9 cellular contexts compared by ENCODE assay signal in genomic region chr11:75384438-75385080, GRCh38. TPM values are rescaled to one million over a fixed set of nuclear protein-coding genes. Genes with fewer than 3 reads are reported as not detected.
DNase-seq lines count a peak whose midpoint lies in the region; ATAC-seq and TF ChIP-seq lines count a peak whose summit lies in the region.
"Had no signal": no experiment of that assay in that cellular context is flagged by ENCODE, and none has a peak within 500 bp of the region (broad histone marks: within the 10 kb centered on the region; RNA-seq: fewer than 3 reads in every experiment).

No MANE protein-coding gene starts in this region.

- H3K79me2 ChIP-seq in KMS-11 (ENCODE audit: insufficient read depth, low read depth) = no peaks in the 10 kb centered on the region
- H3K79me2 ChIP-seq in neural cell (replicated peaks; ENCODE audit: insufficient read depth, low read length) = no peaks in the 10 kb centered on the region

- no peak overlapping the region for H3K27ac Mint-ChIP-seq in Calu3 (ENCODE audit: unreplicated experiment)

- ATAC-seq in HG03342 (IDR thresholded peaks at IDR 0.05; ENCODE audit: unreplicated experiment) = no peak

- H3K4me3 ChIP-seq in KMS-11 (IDR thresholded peaks at IDR 0.05; ENCODE audit: insufficient read depth, low read depth, low read length) (no peak overlapping the region), neural cell (ENCODE audit: low read length) (no peak overlapping the region)
- H3K4me3 ChIP-seq: SK-N-MC had no signal

- no TSS peak for BruUV-seq in Calu3 (replicated peaks; lab: Mats Ljungman, UMichigan)

- H2AFZ ChIP-seq in KMS-11 (ENCODE audit: low read depth) (peak overlapping the region; percentile 65), neural cell (ENCODE audit: low read depth, low read length) (no peak overlapping the region)

- H3K9me3 ChIP-seq in neural cell (ENCODE audit: low read length) = no peaks in the 10 kb centered on the region

- H3K4me2 ChIP-seq in KMS-11 = peak overlapping the region; percentile 9; the same call in 1 of the 2 replicates
- no peak overlapping the region for H3K4me2 ChIP-seq in neural cell (ENCODE audit: low read length)

- CTCF ChIA-PET in Calu3 (lab: Charles Lee) (interaction anchor here (0.6 kb wide), 1 partner anchor 57 kb away, joined by 3 read pairs; no protein-coding TSS in a partner anchor), RWPE1 (lab: Yijun Ruan, JAX) (interaction anchor here (0.5 to 4.1 kb wide), 16 partner anchors 10 to 132 kb away, joined by 3 to 36 read pairs (median 3); no protein-coding TSS in a partner anchor)

- H3K4me1 ChIP-seq in KMS-11 (ENCODE audit: low read depth, poor library complexity, severe bottlenecking) = peaks cover 15% of the 10 kb centered on the region

- H3K36me3 ChIP-seq in KMS-11 (ENCODE audit: insufficient read depth) (no peaks in the 10 kb centered on the region), neural cell (ENCODE audit: insufficient read depth, low read length) (no peaks in the 10 kb centered on the region)

- peak; percentile 93 for TF ChIP-seq RAD21 in neural cell (conservative IDR thresholded peaks at IDR 0.05)

- H3K4me1 Mint-ChIP-seq in Calu3 (ENCODE audit: low read depth, unreplicated experiment) = peaks cover 19% of the 10 kb centered on the region

- H3K9me3 Mint-ChIP-seq in Calu3 (ENCODE audit: low read depth, unreplicated experiment) = no peaks in the 10 kb centered on the region

- no peak overlapping the region for H3K4me3 Mint-ChIP-seq in Calu3 (ENCODE audit: low read depth, unreplicated experiment)

- intact Hi-C loops in Calu3 (cut with micrococcal nuclease; ENCODE audit: unreplicated experiment) = loop anchor here (1.0 to 5.0 kb wide), 3 partner anchors 42 to 104 kb away; no protein-coding TSS in a partner anchor

- H3K27me3 ChIP-seq in KMS-11 (ENCODE audit: insufficient read depth, low read depth) (peaks cover 4% of the 10 kb centered on the region; the same call in 1 of the 2 replicates), neural cell (ENCODE audit: insufficient read depth, low read depth, low read length) (no peaks in the 10 kb centered on the region)

- TF ChIP-seq CTCF in Calu3 (IDR thresholded peaks at IDR 0.05; ENCODE audit: unreplicated experiment) (peak; percentile 97), KMS-11 (conservative IDR thresholded peaks at IDR 0.05; ENCODE audit: low read depth, low read length) (peak; percentile 96), RWPE1 (conservative IDR thresholded peaks at IDR 0.05; ENCODE audit: low read depth) (peak; percentile 97), neural cell (IDR thresholded peaks at IDR 0.05; ENCODE audit: poor library complexity, severe bottlenecking) (peak; percentile 95)

- no peaks in the 10 kb centered on the region for H3K9me2 ChIP-seq in neural cell (ENCODE audit: insufficient read depth, low read length)

- peak; percentile 78 for DNase-seq in Calu3
- peak; percentile 79 for DNase-seq in RWPE1 (ENCODE audit: low spot score)
- peak; percentile 68 for DNase-seq in activated T-helper 1 cell treated with anti-CD3 and anti-CD28 coated beads, Interleukin-2, amount 50 U/mL, for 16 hours (ENCODE audit: low read depth in 1 of 2, low spot score in 1 of 2)
- DNase-seq in fibroblast of peridontal ligament (ENCODE audit: extremely low read depth) = peak; percentile 62
- peak; percentile 39 for DNase-seq in stromal cell of bone marrow (ENCODE audit: low read depth)

- H3F3A ChIP-seq in neural cell (ENCODE audit: insufficient read depth, low read length, poor library complexity, severe bottlenecking) = no peaks in the 10 kb centered on the region

- no peak for TF ChIP-seq EP300 in neural cell (conservative IDR thresholded peaks at IDR 0.05; ENCODE audit: poor library complexity, severe bottlenecking)

- no peaks in the 10 kb centered on the region for H3K36me3 Mint-ChIP-seq in Calu3 (ENCODE audit: insufficient read depth, unreplicated experiment)

- no peak overlapping the region for H3K9ac ChIP-seq in KMS-11
- H3K9ac ChIP-seq in neural cell (ENCODE audit: low read length) = no peak overlapping the region

- no peaks in the 10 kb centered on the region for H4K20me1 ChIP-seq in KMS-11 (ENCODE audit: insufficient read depth)
- no peaks in the 10 kb centered on the region for H4K20me1 ChIP-seq in neural cell (ENCODE audit: insufficient read depth)

- H3K27ac ChIP-seq in KMS-11 = no peak overlapping the region
- no peak overlapping the region for H3K27ac ChIP-seq in RWPE1
- no peak overlapping the region for H3K27ac ChIP-seq in neural cell (ENCODE audit: low read length)
- H3K27ac ChIP-seq: SK-N-MC had no signal

- no peaks in the 10 kb centered on the region for H3K27me3 Mint-ChIP-seq in Calu3 (ENCODE audit: unreplicated experiment)

- POLR2A ChIA-PET in RWPE1 (lab: Yijun Ruan, JAX; ENCODE audit: low non-redundant PET) = no interaction called here

TF ChIP-seq in neural cell, 6 proteins besides CTCF, POLR2A, EP300 and RAD21:
- TF ChIP-seq MXI1 (conservative IDR thresholded peaks at IDR 0.05; ENCODE audit: poor library complexity, severe bottlenecking) = no peak
- peak; percentile 87 for TF ChIP-seq SMC3 (conservative IDR thresholded peaks at IDR 0.05; ENCODE audit: poor library complexity)
- TF ChIP-seq POLR2AphosphoS5 (IDR thresholded peaks at IDR 0.05) = no peak
- no peak for TF ChIP-seq EZH2 (IDR thresholded peaks at IDR 0.05; ENCODE audit: borderline replicate concordance, insufficient read depth, low read length, poor library complexity, severe bottlenecking)

RNA-seq across cellular contexts. Expression of gene RPS3, which starts 14.8 kb away (rescaled TPM):
- total RNA-seq in Calu3 (2022) = 1,650 and 1,749 TPM in 2 replicates
- 1,292 and 1,440 TPM in 2 replicates for polyA plus RNA-seq in neural cell
- polyA minus RNA-seq in neural cell = 372 and 426 TPM in 2 replicates

RNA-seq across cellular contexts. Expression of gene ARRB1, which starts 33.1 kb away (rescaled TPM):
- 8.7 and 12.8 TPM in 2 replicates for total RNA-seq in Calu3 (2022)
- polyA plus RNA-seq in neural cell = 5.7 and 10.5 TPM in 2 replicates
- 22.3 and 23.6 TPM in 2 replicates for polyA minus RNA-seq in neural cell

RNA-seq across cellular contexts. Expression of gene KLHL35, which starts 48.4 kb away (rescaled TPM):
- 1.3 and 2.1 TPM in 2 replicates for total RNA-seq in Calu3 (2022)
- 11.8 and 17.0 TPM in 2 replicates for polyA plus RNA-seq in neural cell
- polyA minus RNA-seq in neural cell = 8.0 and 12.7 TPM in 2 replicates
